In genomic region chr3:64140651-64141050, GRCh38 we compare ENCODE assay signal across 14 cellular contexts.
DNase-seq lines count a peak whose midpoint lies in the region; ATAC-seq and TF ChIP-seq lines count a peak whose summit lies in the region.
"Had no signal": no experiment of that assay in that cellular context is flagged by ENCODE, and none has a peak within 500 bp of the region (broad histone marks: within the 10 kb centered on the region; RNA-seq: fewer than 3 reads in every experiment).

No MANE protein-coding gene starts in this region.

- peaks cover 7 to 98% (median 13%) of the 10 kb centered on the region in 3 donors for H3K4me1 ChIP-seq in gastroesophageal sphincter
- H3K4me1 ChIP-seq in psoas muscle, result no peaks in the 10 kb centered on the region
- H3K4me1 ChIP-seq: BLaER1 treated with 17β-estradiol and CSF1 and Interleukin-3, amounts not matched to agents 10 nM and 100 nM had no signal

- peak; percentile 39 for ATAC-seq in Right ventricle myocardium superior (ENCODE audit: poor library complexity)
- no peak for ATAC-seq in gastroesophageal sphincter
- ATAC-seq in psoas muscle, result no peak
- ATAC-seq in HG03354 (IDR thresholded peaks at IDR 0.05; ENCODE audit: poor library complexity, severe bottlenecking, unreplicated experiment), result no peak

- intact Hi-C loops in Right ventricle myocardium superior (cut with DNase I) (no loop called here), cardiac septum (cut with DNase I) (no loop called here), psoas muscle (cut with DNase I) (no loop called here)

- 59 to 70% methylated on average over 4 of the region's 4 CpGs for WGBS in gastroesophageal sphincter (ENCODE audit: low coverage in 1 of 2), 2 donors
- 58 to 64% (median 63%) methylated on average over 4 of the region's 4 CpGs for WGBS in psoas muscle, 3 donors

- no peak for TF ChIP-seq POLR2A in gastroesophageal sphincter (IDR thresholded peaks at IDR 0.05)

- H3K27me3 ChIP-seq in gastroesophageal sphincter, result no peaks in the 10 kb centered on the region
- no peaks in the 10 kb centered on the region for H3K27me3 ChIP-seq in psoas muscle (ENCODE audit: insufficient read depth in 3 of 3, low read length in 2 of 3)
- H3K27me3 ChIP-seq: BLaER1 treated with 17β-estradiol and CSF1 and Interleukin-3, amounts not matched to agents 10 nM and 100 nM had no signal

- no peak for TF ChIP-seq EP300 in gastroesophageal sphincter (IDR thresholded peaks at IDR 0.05)

- H3K27ac ChIP-seq in gastroesophageal sphincter (peak overlapping the region; percentile 32 to 74 (median 49)), temporal lobe (ENCODE audit: low read depth, low read length) (peak overlapping the region; percentile 10), psoas muscle (no peak overlapping the region)
- H3K27ac ChIP-seq: BLaER1 treated with 17β-estradiol and CSF1 and Interleukin-3, amounts not matched to agents 10 nM and 100 nM had no signal

- H3K4me3 ChIP-seq in gastroesophageal sphincter (no peak overlapping the region), psoas muscle (no peak overlapping the region)
- H3K4me3 ChIP-seq: BLaER1 treated with 17β-estradiol and CSF1 and Interleukin-3, amounts not matched to agents 10 nM and 100 nM had no signal

- H3K9me3 ChIP-seq in gastroesophageal sphincter (no peaks in the 10 kb centered on the region), psoas muscle (no peaks in the 10 kb centered on the region)
- H3K9me3 ChIP-seq: BLaER1 treated with 17β-estradiol and CSF1 and Interleukin-3, amounts not matched to agents 10 nM and 100 nM had no signal

- no peak for TF ChIP-seq CTCF in gastroesophageal sphincter (IDR thresholded peaks at IDR 0.05)
- TF ChIP-seq CTCF in psoas muscle (IDR thresholded peaks at IDR 0.05), result no peak

- no peak for DNase-seq in Right ventricle myocardium superior
- DNase-seq in cardiac septum (ENCODE audit: low spot score), result no peak
- peak; percentile 6 for DNase-seq in NCI-H69 (lab: John Stamatoyannopoulos, UW)
- DNase-seq in psoas muscle, result no peak
- DNase-seq in activated CD4-positive, alpha-beta T cell treated with anti-CD3 and anti-CD28 coated beads for 48 hours, result no peak
- DNase-seq: DMS153, EL, Kasumi-1, NCI-H1105 treated with DMSO at 0.1 percent for 48 hours, NCI-H187 treated with DMSO at 0.1 percent for 48 hours had no signal

- H3K36me3 ChIP-seq in gastroesophageal sphincter (peaks cover 0 to 18% of the 10 kb centered on the region in 2 donors), psoas muscle (ENCODE audit: insufficient read depth in 1 of 2, low read depth in 1 of 2) (no peaks in the 10 kb centered on the region)
